Comparison of ENCODE assay signal across 20 cellular contexts in genomic region chr9:72977670-72978069, GRCh38. TPM values are rescaled to one million over a fixed set of nuclear protein-coding genes. Genes with fewer than 3 reads are reported as not detected.
DNase-seq lines count a peak whose midpoint lies in the region; ATAC-seq, FAIRE-seq and TF ChIP-seq lines count a peak whose summit lies in the region.
"Had no signal": no experiment of that assay in that cellular context is flagged by ENCODE, and none has a peak within 500 bp of the region (broad histone marks: within the 10 kb centered on the region; RNA-seq: fewer than 3 reads in every experiment).

No MANE protein-coding gene starts in this region.

- H3K36me3 ChIP-seq in aorta (ENCODE audit: control insufficient read depth in 1 of 2, insufficient read depth in 2 of 2, low read length in 1 of 2), result no peaks in the 10 kb centered on the region
- H3K36me3 ChIP-seq: ascending aorta had no signal

- H3K4me1 ChIP-seq in A549, result peaks cover 60% of the 10 kb centered on the region
- H3K4me1 ChIP-seq in aorta (ENCODE audit: control insufficient read depth in 1 of 2, insufficient read depth in 2 of 2, low read length in 2 of 2), result peaks cover 0 to 9% of the 10 kb centered on the region in 2 donors

- peak; percentile 99 for FAIRE-seq in A549 (lab: Jason Lieb, UNC)
- FAIRE-seq: A204.1, GM19239 had no signal

- intact Hi-C loops in aorta (cut with DNase I), result no loop called here

- WGBS in A549 (ENCODE audit: missing lambda C conversion rate), result 8% methylated on average over 2 of the region's 2 CpGs
- WGBS in aorta, 2 donors, result 91 to 94% methylated on average over 2 of the region's 2 CpGs

- TF ChIP-seq RAD21 in A549 (conservative IDR thresholded peaks at IDR 0.05 in 1 of 2, IDR thresholded peaks at IDR 0.05 in 1 of 2), result 0 out of 5 replicates have a peak, but pooled peaks of 1 of the 2 experiments have one; percentile 11

- peak overlapping the region; percentile 89 for H3K4me2 ChIP-seq in A549

- POLR2A ChIA-PET in A549 (lab: Yijun Ruan, JAX), result interaction anchor here (0.6 to 2.6 kb wide), 13 partner anchors 8 to 48 kb away, joined by 3 to 23 read pairs (median 5); no protein-coding TSS in a partner anchor

- ATAC-seq in A549 (peak; percentile 81 to 82), aorta (ENCODE audit: low FRiP score) (no peak), GM21515 (IDR thresholded peaks at IDR 0.05; ENCODE audit: unreplicated experiment) (no peak), GM21723 (IDR thresholded peaks at IDR 0.05; ENCODE audit: unreplicated experiment) (no peak)
- ATAC-seq: natural killer cell; stimulated activated effector memory CD8-positive, alpha-beta T cell treated with anti-CD3 and anti-CD28 coated beads, Interleukin-12 subunit alpha, Interleukin-12 subunit beta, amount 100 ng/mL, for 72 hours had no signal

- H3K9me3 ChIP-seq in A549 (no peaks in the 10 kb centered on the region), aorta (ENCODE audit: control insufficient read depth, low read length) (no peaks in the 10 kb centered on the region)
- H3K9me3 ChIP-seq: ascending aorta had no signal

- DNase-seq in A549 (ENCODE audit: low read depth in 1 of 2, low spot score in 1 of 2), result peak in 1 of 2 experiments; percentile 66
- peak; percentile 76 for DNase-seq in HT1080 (ENCODE audit: low read depth)
- peak; percentile 7 for DNase-seq in UCSD-AML1 (lab: John Stamatoyannopoulos, UW; ENCODE audit: unreplicated experiment)
- peak; percentile 35 for DNase-seq in kidney tubule cell (ENCODE audit: low spot score)
- no peak for DNase-seq in DMS 273 treated with DMSO at 0.1 percent for 48 hours (lab: John Stamatoyannopoulos, UW)
- DNase-seq in aorta, result no peak
- DNase-seq: activated CD8-positive, alpha-beta memory T cell treated with anti-CD3 and anti-CD28 coated beads, Interleukin-2, amount 50 U/mL, for 4 hours; CD4-positive, alpha-beta T cell; erythroblast; natural killer cell; NCI-H187; NCI-H524; stimulated activated CD4-positive, alpha-beta T cell treated with anti-CD3 and anti-CD28 coated beads, Interleukin-12 subunit alpha, Interleukin-12 subunit beta, amount 100 ng/mL, for 4 hours had no signal

- TF ChIP-seq POLR2A in A549 (IDR thresholded peaks at IDR 0.05; ENCODE audit: low read length), result no peak

- H3K4me3 ChIP-seq in A549 (no peak overlapping the region), aorta (ENCODE audit: low read length in 2 of 2) (no peak overlapping the region)
- H3K4me3 ChIP-seq: ascending aorta, coronary artery had no signal

- CTCF ChIA-PET in A549 (lab: Yijun Ruan, JAX), result interaction anchor here (0.6 to 2.4 kb wide), 12 partner anchors 10 to 106 kb away, joined by 3 to 9 read pairs (median 4); no protein-coding TSS in a partner anchor

- TF ChIP-seq CTCF in A549 (IDR thresholded peaks at IDR 0.05), result no peak

- TF ChIP-seq EP300 in A549 (IDR thresholded peaks at IDR 0.05), result no peak

- no peaks in the 10 kb centered on the region for H3K27me3 ChIP-seq in aorta (ENCODE audit: control insufficient read depth in 1 of 2, insufficient read depth in 2 of 2, low read length in 1 of 2)
- H3K27me3 ChIP-seq: ascending aorta had no signal

- peak overlapping the region; percentile 96 to 98 for H3K27ac ChIP-seq in A549
- no peak overlapping the region for H3K27ac ChIP-seq in aorta (ENCODE audit: low read depth in 1 of 2, low read length in 2 of 2)
- H3K27ac ChIP-seq: coronary artery had no signal

TF ChIP-seq in A549, 52 proteins besides CTCF, POLR2A, EP300 and RAD21:
- no peak for TF ChIP-seq POLR2AphosphoS2 (conservative IDR thresholded peaks at IDR 0.05; ENCODE audit: low read length)
- TF ChIP-seq FOSB (CRISPR knock-in tag; IDR thresholded peaks at IDR 0.05), result peak; percentile 25; the same call in 1 of the 2 replicates
- peak; percentile 48 for TF ChIP-seq JUNB (IDR thresholded peaks at IDR 0.05)
- peak in 1 of 2 experiments; percentile 39; a peak in 1 of 5 replicates for TF ChIP-seq JUN (IDR thresholded peaks at IDR 0.05)
- TF ChIP-seq FOSL2 (IDR thresholded peaks at IDR 0.05), result peak; percentile 42; the same call in 1 of the 2 replicates
- TF ChIP-seq FOSL2 (CRISPR knock-in tag; IDR thresholded peaks at IDR 0.05), result peak; percentile 89
- no peak for TF ChIP-seq CHD2 (IDR thresholded peaks at IDR 0.05; ENCODE audit: low read length, partially characterized antibody)
- TF ChIP-seq MAZ (IDR thresholded peaks at IDR 0.05; ENCODE audit: borderline replicate concordance, low read depth, low read length), result no peak
- no peak for TF ChIP-seq KDM5A (IDR thresholded peaks at IDR 0.05)
- peak; percentile 57; the same call in 1 of the 2 replicates for TF ChIP-seq MAX (IDR thresholded peaks at IDR 0.05)
- 0 out of 2 replicates have a peak, but pooled peaks have one; percentile 19 for TF ChIP-seq HOXB13 (CRISPR knock-in tag; IDR thresholded peaks at IDR 0.05; ENCODE audit: low read depth)
- TF ChIP-seq ATOH8 (CRISPR knock-in tag; IDR thresholded peaks at IDR 0.05; ENCODE audit: low read depth), result 0 out of 2 replicates have a peak, but pooled peaks have one; percentile 43

RNA-seq across cellular contexts. Expression of gene ALDH1A1, which starts 24.8 kb away (rescaled TPM):
- polyA plus RNA-seq in A549 (2011; rRNA removed), result 6,119 and 8,617 TPM in 2 replicates
- polyA plus RNA-seq in A549 (2012; cell fraction: cytosol; rRNA removed), result 2,623 and 3,095 TPM in 2 replicates
- 1,463 and 2,252 TPM in 2 replicates for polyA plus RNA-seq in A549 (2012; cell fraction: nucleus; rRNA removed)
- 9,362 to 9,987 TPM (median 9,373 TPM) in 3 replicates for polyA plus RNA-seq in A549 (2017; fragmentation: RNase III; extraction: RNeasy Plus Mini Kit Qiagen cat#74134 plus additional on column Dnase treatment)
- polyA minus RNA-seq in A549 (2011; rRNA and poly(A)+ RNA removed), result 2,553 and 2,631 TPM in 2 replicates
- 0.14 and 0.17 TPM in 2 replicates for total RNA-seq in HT1080 (2014; rRNA removed; shearing (Covaris generic))
- 0.06 TPM in 1 of 2 replicates, not detected in the other for polyA plus RNA-seq in HT1080 (2015; cell fraction: cytosol; rRNA removed)
- polyA plus RNA-seq in HT1080 (2015; cell fraction: nucleus; rRNA removed), result not detected in 2 replicates
- 100 to 1,000 TPM; 107 to 118 TPM for total RNA-seq in aorta
- polyA plus RNA-seq in aorta, result 100 to 1,000 TPM; 236 to 243 TPM

Comparison
In these comparisons a context has a peak if more than half of its experiments do, and no peak if none do; other contexts are left out.
1. ATAC-seq: peak in A549 (2 of 2); none in aorta (single experiment), GM21515 (single experiment) and GM21723 (single experiment).
2. DNase-seq: peak in HT1080 (single experiment), UCSD-AML1 (single experiment) and kidney tubule cell (single experiment); none in DMS 273 treated with DMSO at 0.1 percent for 48 hours (single experiment) and aorta (0 of 2).
3. H3K27ac ChIP-seq: peak in A549 (2 of 2); none in aorta (0 of 2).
4. RNA of gene ALDH1A1, which starts 24.8 kb away (total RNA-seq): 107 to 118 TPM in aorta; 0.14 to 0.17 TPM in HT1080; every median in the first group is over 10 times any median in the second.